In the genomic region with DNA sequence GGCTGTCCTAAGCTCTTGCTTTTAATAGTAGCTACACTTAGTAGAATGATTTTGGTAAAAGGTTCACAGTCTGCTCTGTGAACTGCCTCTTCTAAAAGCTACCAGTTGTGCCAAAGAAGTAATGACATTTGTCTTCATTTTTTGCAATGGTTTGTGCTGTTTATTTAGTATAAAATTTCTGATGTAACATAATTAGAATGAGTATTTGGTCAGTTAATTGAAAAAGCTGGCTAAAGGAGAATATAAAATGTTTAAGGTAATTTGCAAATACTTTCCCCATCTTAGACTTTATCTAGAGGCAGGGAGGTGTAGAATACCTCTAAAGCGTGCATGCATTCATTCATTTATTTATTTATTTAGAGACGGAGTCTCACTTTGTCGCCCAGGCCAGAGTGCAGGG, we compare ENCODE assay signal across 26 cellular contexts.
"Had no signal": no experiment of that assay in that cellular context is flagged by ENCODE, and none has a peak within 500 bp of the region (broad histone marks: within the 10 kb centered on the region; RNA-seq: fewer than 3 reads in every experiment).

No MANE protein-coding gene starts in this region.

- DNase-seq: activated CD4-positive, alpha-beta T cell treated with anti-CD3 and anti-CD28 coated beads for 1 hour; activated CD4-positive, alpha-beta T cell treated with anti-CD3 and anti-CD28 coated beads for 4 hours; activated CD4-positive, alpha-beta T cell treated with anti-CD3 and anti-CD28 coated beads, Interleukin-2, amount 10 ng/mL, durations not matched to agents 7 days and 5 days; activated CD4-positive, alpha-beta T cell treated with anti-CD3 and anti-CD28 coated beads, Interleukin-2, amount 50 U/mL, for 4 hours; activated CD4-positive, CD25-positive, alpha-beta regulatory T cell; activated CD8-positive, alpha-beta memory T cell treated with anti-CD3 and anti-CD28 coated beads for 24 hours; activated CD8-positive, alpha-beta T cell treated with anti-CD3 and anti-CD28 coated beads for 36 hours; activated effector memory CD4-positive, alpha-beta T cell treated with Interleukin-2 at 50 U/mL for 16 hours; activated gamma-delta T cell treated with Interleukin-2 at 50 U/mL for 16 hours; activated naive CD4-positive, alpha-beta T cell treated with anti-CD3 and anti-CD28 coated beads, Interleukin-2, amount 50 U/mL, for 16 hours; activated naive CD4-positive, alpha-beta T cell treated with Interleukin-2 at 50 U/mL for 16 hours; activated T-cell treated with anti-CD3 and anti-CD28 coated beads, Interleukin-2, amount 50 U/mL, for 4 hours; amniotic stem cell; aorta; body of pancreas; central memory CD4-positive, alpha-beta T cell; cerebellar nuclear complex; colonic mucosa; effector memory CD4-positive, alpha-beta T cell; endodermal cell; foreskin fibroblast; glutamatergic neuron; heart left ventricle; T-helper 2 cell had no signal

- H3K27ac ChIP-seq: body of pancreas, colonic mucosa, heart left ventricle had no signal

- ATAC-seq: activated CD8-positive, alpha-beta T cell treated with anti-CD3 and anti-CD28 coated beads for 36 hours; activated T-cell treated with anti-CD3 and anti-CD28 coated beads, Interleukin-2, amount 50 U/mL, for 4 hours; activated T-helper 17 cell treated with anti-CD3 and anti-CD28 coated beads, Interleukin-2, amount 50 U/mL, for 72 hours; body of pancreas; esophagus mucosa; heart left ventricle had no signal
